In the genomic region with DNA sequence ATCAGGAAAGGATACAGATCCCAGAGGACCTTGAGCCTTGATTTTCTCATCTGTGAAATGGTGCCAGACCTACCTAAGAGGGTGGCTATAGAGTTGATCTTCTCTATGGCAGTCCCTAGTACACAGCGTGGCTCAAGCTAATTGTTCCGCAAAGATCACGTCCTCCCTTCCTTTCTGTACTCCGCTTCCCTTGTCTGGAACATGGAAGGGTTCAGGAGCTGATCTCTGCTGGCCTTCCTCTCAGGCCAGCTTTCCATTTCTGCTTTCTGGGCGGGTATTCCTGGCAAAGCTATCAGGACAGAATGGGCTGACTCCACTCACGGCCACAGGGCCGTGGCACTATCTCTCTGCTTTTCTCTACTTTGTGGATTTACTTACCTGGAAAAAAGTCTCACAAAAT, we compare ENCODE assay signal across 29 cellular contexts. TPM values are rescaled to one million over a fixed set of nuclear protein-coding genes. Genes with fewer than 3 reads are reported as not detected.
DNase-seq lines count a peak whose midpoint lies in the region; ATAC-seq, FAIRE-seq and TF ChIP-seq lines count a peak whose summit lies in the region.
"Had no signal": no experiment of that assay in that cellular context is flagged by ENCODE, and none has a peak within 500 bp of the region (broad histone marks: within the 10 kb centered on the region; RNA-seq: fewer than 3 reads in every experiment).

No MANE protein-coding gene starts in this region.

- no peaks in the 10 kb centered on the region for H3K9me3 Mint-ChIP-seq in WTC11
- H3K9me3 Mint-ChIP-seq: activated naive CD4-positive, alpha-beta T cell treated with anti-CD3 and anti-CD28 coated beads, Interleukin-2, amount 10 ng/mL, durations not matched to agents 7 days and 5 days; GM23338; IgD-negative memory B cell; T-cell had no signal

- H3K4me1 Mint-ChIP-seq in WTC11 = peaks cover 24% of the 10 kb centered on the region

- H3K36me3 Mint-ChIP-seq in WTC11 = peaks cover 7% of the 10 kb centered on the region; the same call in 1 of the 2 replicates

- CTCF ChIA-PET in WTC11 (lab: Charles Lee) = no interaction called here

- no peak for TF ChIP-seq POLR2A in GM12891 (IDR thresholded peaks at IDR 0.05; ENCODE audit: low read depth, low read length)

- H3K4me3 ChIP-seq in subcutaneous abdominal adipose tissue (ENCODE audit: low read depth in 1 of 5, low read length in 5 of 5) = no peak overlapping the region
- H3K4me3 ChIP-seq: GM23338, sigmoid colon, SJSA1 had no signal

- H3K4me1 ChIP-seq in subcutaneous abdominal adipose tissue (ENCODE audit: control insufficient read depth in 5 of 5, insufficient read depth in 5 of 5, low read length in 5 of 5) = peaks cover 2 to 67% (median 55%) of the 10 kb centered on the region in 5 donors
- H3K4me1 ChIP-seq: SJSA1 had no signal

- TF ChIP-seq CTCF in WTC11 (IDR thresholded peaks at IDR 0.05) = no peak

- peak; percentile 52 for FAIRE-seq in GM12891 (lab: Jason Lieb, UNC)
- FAIRE-seq: GM18507 had no signal

- H3K9me3 ChIP-seq in subcutaneous abdominal adipose tissue (ENCODE audit: control insufficient read depth in 5 of 5, low read length in 5 of 5) = no peaks in the 10 kb centered on the region
- H3K9me3 ChIP-seq: esophagus muscularis mucosa, heart right ventricle, sigmoid colon, SJSA1, tibial artery had no signal

- ATAC-seq in WTC11 (no peak), left lobe of liver (peak; percentile 50), GM21576 (IDR thresholded peaks at IDR 0.05; ENCODE audit: unreplicated experiment) (no peak), GM18517 (IDR thresholded peaks at IDR 0.05; ENCODE audit: unreplicated experiment) (no peak), GM19455 (IDR thresholded peaks at IDR 0.05; ENCODE audit: unreplicated experiment) (no peak)
- ATAC-seq: foreskin keratinocyte, GM23338, T-cell had no signal

- peak overlapping the region; percentile 78 for H3K27ac ChIP-seq in subcutaneous abdominal adipose tissue (ENCODE audit: low read depth, low read length)
- H3K27ac ChIP-seq: brain microvascular endothelial cell, foreskin keratinocyte, SJSA1 had no signal

- POLR2A ChIA-PET in WTC11 (lab: Charles Lee) = no interaction called here

- no peaks in the 10 kb centered on the region for H3K27me3 ChIP-seq in subcutaneous abdominal adipose tissue (ENCODE audit: control insufficient read depth in 5 of 5, insufficient read depth in 4 of 5, low read length in 5 of 5)
- H3K27me3 ChIP-seq: brain microvascular endothelial cell, esophagus muscularis mucosa, foreskin keratinocyte, heart right ventricle, sigmoid colon, SJSA1, tibial artery had no signal

- H3K4me3 Mint-ChIP-seq in WTC11 = no peak overlapping the region
- H3K4me3 Mint-ChIP-seq: activated naive CD4-positive, alpha-beta T cell treated with anti-CD3 and anti-CD28 coated beads, Interleukin-2, amount 10 ng/mL, durations not matched to agents 7 days and 5 days; GM23338; T-cell had no signal

- H3K27me3 Mint-ChIP-seq in WTC11 (ENCODE audit: low read depth) = no peaks in the 10 kb centered on the region
- H3K27me3 Mint-ChIP-seq: activated naive CD4-positive, alpha-beta T cell treated with anti-CD3 and anti-CD28 coated beads, Interleukin-2, amount 10 ng/mL, durations not matched to agents 7 days and 5 days; IgD-negative memory B cell; T-cell had no signal

- DNase-seq in GM12891 (ENCODE audit: insufficient read length, low spot score) = no peak
- DNase-seq in WTC11 (ENCODE audit: low spot score) = no peak
- no peak for DNase-seq in left lobe of liver (ENCODE audit: low spot score)
- DNase-seq: activated CD4-positive, alpha-beta T cell treated with anti-CD3 and anti-CD28 coated beads, Interleukin-2, amount 50 U/mL, for 4 hours; activated CD4-positive, CD25-positive, alpha-beta regulatory T cell; activated naive CD4-positive, alpha-beta T cell treated with anti-CD3 and anti-CD28 coated beads, Interleukin-2, amount 10 ng/mL, durations not matched to agents 7 days and 5 days; brain microvascular endothelial cell; Calu3; cortex of kidney; DND-41; foreskin keratinocyte; heart right ventricle; NCI-H1105 treated with DMSO at 0.1 percent for 48 hours; NCI-H2029; NCI-H774; sigmoid colon; stimulated activated CD4-positive, alpha-beta T cell treated with anti-CD3 and anti-CD28 coated beads, Interleukin-15, amount 100 ng/mL, for 24 hours; stimulated activated naive CD4-positive, alpha-beta T cell; T-cell; tibial artery had no signal

- peaks cover 0 to 10% (median 0%) of the 10 kb centered on the region in 5 donors for H3K36me3 ChIP-seq in subcutaneous abdominal adipose tissue (ENCODE audit: control insufficient read depth in 5 of 5, insufficient read depth in 5 of 5, low read length in 5 of 5)
- H3K36me3 ChIP-seq: SJSA1 had no signal

- peak overlapping the region; percentile 72; the same call in 1 of the 2 replicates for H3K27ac Mint-ChIP-seq in WTC11
- H3K27ac Mint-ChIP-seq: activated naive CD4-positive, alpha-beta T cell treated with anti-CD3 and anti-CD28 coated beads, Interleukin-2, amount 10 ng/mL, durations not matched to agents 7 days and 5 days; GM23338; IgD-negative memory B cell; T-cell had no signal

- H3K9ac ChIP-seq in subcutaneous abdominal adipose tissue (ENCODE audit: low read length in 5 of 5) = no peak overlapping the region

TF ChIP-seq in GM12891, 5 proteins besides CTCF, POLR2A, EP300 and RAD21:
- TF ChIP-seq POU2F2 (IDR thresholded peaks at IDR 0.05; ENCODE audit: low read depth, low read length) = no peak
- TF ChIP-seq PAX5 (IDR thresholded peaks at IDR 0.05; ENCODE audit: insufficient read depth, low read length, severe bottlenecking) = no peak
- TF ChIP-seq POLR2AphosphoS5 (IDR thresholded peaks at IDR 0.05; ENCODE audit: low read depth, low read length) = no peak
- no peak for TF ChIP-seq TAF1 (IDR thresholded peaks at IDR 0.05; ENCODE audit: low read depth, low read length)
- TF ChIP-seq SPI1 (IDR thresholded peaks at IDR 0.05; ENCODE audit: low read depth, low read length) = no peak

TF ChIP-seq in WTC11, 78 proteins besides CTCF, POLR2A, EP300 and RAD21:
- TF ChIP-seq, protein P1, sequence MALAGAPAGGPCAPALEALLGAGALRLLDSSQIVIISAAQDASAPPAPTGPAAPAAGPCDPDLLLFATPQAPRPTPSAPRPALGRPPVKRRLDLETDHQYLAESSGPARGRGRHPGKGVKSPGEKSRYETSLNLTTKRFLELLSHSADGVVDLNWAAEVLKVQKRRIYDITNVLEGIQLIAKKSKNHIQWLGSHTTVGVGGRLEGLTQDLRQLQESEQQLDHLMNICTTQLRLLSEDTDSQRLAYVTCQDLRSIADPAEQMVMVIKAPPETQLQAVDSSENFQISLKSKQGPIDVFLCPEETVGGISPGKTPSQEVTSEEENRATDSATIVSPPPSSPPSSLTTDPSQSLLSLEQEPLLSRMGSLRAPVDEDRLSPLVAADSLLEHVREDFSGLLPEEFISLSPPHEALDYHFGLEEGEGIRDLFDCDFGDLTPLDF (CRISPR knock-in tag; IDR thresholded peaks at IDR 0.05) = no peak
- TF ChIP-seq SP1 (CRISPR knock-in tag; conservative IDR thresholded peaks at IDR 0.05) (no peak), FOXP1 (CRISPR knock-in tag; IDR thresholded peaks at IDR 0.05; ENCODE audit: borderline replicate concordance) (no peak)

RNA-seq across cellular contexts. Expression of a gene that starts 6.5 kb away (rescaled TPM):
- 14.9 TPM for polyA plus RNA-seq in GM12891 (2012; ENCODE audit: low read depth, missing spikeins)
- total RNA-seq in WTC11 (2021) = 32.6 to 36.5 TPM (median 33.4 TPM) in 3 replicates
- 28.8 TPM for total RNA-seq in left lobe of liver
